ENCODE assay signal across 8 cellular contexts in the genomic region with DNA sequence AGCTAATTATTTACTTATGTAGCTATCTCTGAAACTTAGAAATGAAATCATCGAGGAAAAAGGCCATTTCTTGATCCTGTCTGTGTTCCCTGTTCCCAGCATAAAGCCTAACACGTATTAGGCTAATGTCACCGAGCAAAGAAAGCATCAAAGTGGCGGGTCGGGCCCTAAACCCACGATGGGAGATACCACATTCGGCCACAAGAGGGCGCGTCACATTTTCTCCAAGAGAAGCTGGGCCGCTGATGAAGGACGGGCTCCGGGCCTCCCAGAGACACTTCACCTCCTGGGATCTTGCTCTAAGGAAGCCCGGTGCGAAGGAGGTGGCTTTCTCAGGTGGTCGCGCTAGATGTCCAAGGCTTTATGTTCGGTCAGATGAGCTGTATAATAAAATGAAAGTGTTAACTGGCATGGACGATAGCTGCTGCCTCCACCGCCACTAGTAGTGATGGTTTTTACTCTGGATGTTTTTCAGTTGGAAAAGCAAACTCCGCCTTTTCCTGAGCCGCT. TPM values are rescaled to one million over a fixed set of nuclear protein-coding genes. Genes with fewer than 3 reads are reported as not detected.
DNase-seq lines count a peak whose midpoint lies in the region; ATAC-seq and TF ChIP-seq lines count a peak whose summit lies in the region.

No MANE protein-coding gene starts in this region.

- peak overlapping the region; percentile 97 for H3K4me3 ChIP-seq in coronary artery

- intact Hi-C loops in left colon (cut with DNase I, micrococcal nuclease): loop anchor here in 1 of 2 donors (10.0 kb wide), 1 partner anchor 201 kb away; no protein-coding TSS in a partner anchor

- DNase-seq in DMS79 treated with DMSO at 0.1 percent for 48 hours (lab: John Stamatoyannopoulos, UW) (peak; percentile 85), NCI-H460 (ENCODE audit: extremely low read depth, low read depth) (peak; percentile 81), coronary artery (ENCODE audit: low spot score) (peak; percentile 94), left colon (peak; percentile 86 to 94)
- peak; percentile 84 to 93 for DNase-seq in activated CD4-positive, alpha-beta T cell treated with anti-CD3 and anti-CD28 coated beads for 4 hours
- DNase-seq in stimulated activated CD4-positive, alpha-beta T cell treated with anti-CD3 and anti-CD28 coated beads, Interleukin-1b, Interleukin-23, amount 100 ng/mL, for 24 hours (ENCODE audit: low read depth in 4 of 4, low spot score in 1 of 4): peak; percentile 84 to 93 (median 89)

- peak overlapping the region; percentile 85 to 97 for H3K27ac ChIP-seq in coronary artery

- peak; percentile 93 for TF ChIP-seq CTCF in coronary artery (IDR thresholded peaks at IDR 0.05)

- ATAC-seq in HG03159 (IDR thresholded peaks at IDR 0.05; ENCODE audit: unreplicated experiment) (peak; percentile 43), left colon (peak; percentile 64), HG03196 (IDR thresholded peaks at IDR 0.05; ENCODE audit: unreplicated experiment) (no peak)

RNA-seq across cellular contexts. Expression of a gene that starts 0.9 kb away (rescaled TPM):
- 3.9 and 4.4 TPM in 2 replicates for total RNA-seq in NCI-H460 (2014; rRNA removed; shearing (Covaris generic))
- polyA plus RNA-seq in NCI-H460 (2014; cell fraction: nucleus; rRNA removed): 0.41 and 3.9 TPM in 2 replicates
- total RNA-seq in left colon: 10 to 100 TPM; 59.5 to 71.4 TPM

RNA-seq across cellular contexts. Expression of a gene that starts 35.7 kb away (rescaled TPM):
- not detected in 2 replicates for total RNA-seq in NCI-H460 (2014; rRNA removed; shearing (Covaris generic))
- 0.08 TPM in 1 of 2 replicates, not detected in the other for polyA plus RNA-seq in NCI-H460 (2014; cell fraction: nucleus; rRNA removed)
- under 1 TPM; 0.70 to 0.92 TPM for total RNA-seq in left colon

RNA-seq across cellular contexts. Expression of a gene that starts 38.4 kb away (rescaled TPM):
- 19.5 and 23.3 TPM in 2 replicates for total RNA-seq in NCI-H460 (2014; rRNA removed; shearing (Covaris generic))
- polyA plus RNA-seq in NCI-H460 (2014; cell fraction: nucleus; rRNA removed): 15.2 and 26.3 TPM in 2 replicates
- total RNA-seq in left colon: 100 to 1,000 TPM; 130 to 170 TPM

RNA-seq across cellular contexts. Expression of a gene that starts 56.2 kb away (rescaled TPM):
- total RNA-seq in NCI-H460 (2014; rRNA removed; shearing (Covaris generic)): 38.9 and 40.6 TPM in 2 replicates
- polyA plus RNA-seq in NCI-H460 (2014; cell fraction: nucleus; rRNA removed): 44.4 and 57.1 TPM in 2 replicates
- total RNA-seq in left colon: 10 to 100 TPM; 30.6 to 34.3 TPM

Comparison
In these comparisons a context has a peak if more than half of its experiments do, and no peak if none do; other contexts are left out.
1. RNA of a gene that starts 0.9 kb away (total RNA-seq): 59.5 to 71.4 TPM in left colon; 3.9 to 4.4 TPM in NCI-H460; every median in the first group is over 10 times any median in the second.
2. Peak in every context shown above with its lines, with median percentiles within 50 percentile points of each other: DNase-seq.